Comparison of ENCODE assay signal across 9 cellular contexts in the genomic region with DNA sequence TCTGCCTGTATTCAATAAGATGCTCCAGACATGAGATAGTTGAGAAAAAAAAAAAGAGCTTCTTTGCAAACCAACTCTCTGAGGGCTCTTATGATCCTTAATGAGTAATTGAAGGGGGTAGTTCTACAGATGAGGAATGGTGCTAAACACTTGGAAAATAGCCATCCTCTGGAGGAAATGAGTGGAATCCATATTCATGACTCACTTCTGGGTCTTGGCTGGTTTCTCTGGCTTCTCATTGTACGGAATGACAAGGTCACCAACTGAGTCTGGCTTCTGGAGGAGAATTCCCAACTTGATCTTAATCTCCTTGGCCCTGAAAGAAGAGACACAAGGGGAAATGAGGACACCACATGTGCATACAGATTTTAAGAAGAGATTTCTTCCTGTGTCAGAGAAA. TPM values are rescaled to one million over a fixed set of nuclear protein-coding genes. Genes with fewer than 3 reads are reported as not detected.
A peak's percentile ranks its signal among the peaks of the same experiment; 100 is the strongest.
DNase-seq lines count a peak whose midpoint lies in the region; ATAC-seq, FAIRE-seq and TF ChIP-seq lines count a peak whose summit lies in the region.
"Had no signal": no experiment of that assay in that cellular context is flagged by ENCODE, and none has a peak within 500 bp of the region (broad histone marks: within the 10 kb centered on the region; RNA-seq: fewer than 3 reads in every experiment).

No MANE protein-coding gene starts in this region.

- WGBS in upper lobe of left lung, 2 donors = 41 to 44% methylated on average over 1 of the region's 1 CpG

- H3K27me3 ChIP-seq in astrocyte (ENCODE audit: insufficient read depth, low read length) = no peaks in the 10 kb centered on the region
- no peaks in the 10 kb centered on the region for H3K27me3 ChIP-seq in upper lobe of left lung

- peak; percentile 99 for FAIRE-seq in astrocyte (lab: Jason Lieb, UNC)

- peaks cover 47% of the 10 kb centered on the region for H3K4me1 Mint-ChIP-seq in astrocyte (ENCODE audit: low read depth, unreplicated experiment)
- H3K4me1 Mint-ChIP-seq in activated CD4-positive, alpha-beta T cell treated with anti-CD3 and anti-CD28 coated beads for 36 hours = peaks cover 5% of the 10 kb centered on the region
- no peaks in the 10 kb centered on the region for H3K4me1 Mint-ChIP-seq in activated T-cell treated with anti-CD3 and anti-CD28 coated beads, Interleukin-2, amount 50 U/mL, for 72 hours (ENCODE audit: low read depth)
- H3K4me1 Mint-ChIP-seq: B cell had no signal

- H3K27ac Mint-ChIP-seq in astrocyte (ENCODE audit: unreplicated experiment) = peak overlapping the region; percentile 86
- H3K27ac Mint-ChIP-seq in activated CD4-positive, alpha-beta T cell treated with anti-CD3 and anti-CD28 coated beads for 36 hours = no peak overlapping the region
- no peak overlapping the region for H3K27ac Mint-ChIP-seq in activated T-cell treated with anti-CD3 and anti-CD28 coated beads, Interleukin-2, amount 50 U/mL, for 72 hours
- H3K27ac Mint-ChIP-seq: B cell had no signal

- no peak overlapping the region for H3K4me3 Mint-ChIP-seq in astrocyte (ENCODE audit: unreplicated experiment)
- H3K4me3 Mint-ChIP-seq in activated CD4-positive, alpha-beta T cell treated with anti-CD3 and anti-CD28 coated beads for 36 hours = no peak overlapping the region
- H3K4me3 Mint-ChIP-seq in activated T-cell treated with anti-CD3 and anti-CD28 coated beads, Interleukin-2, amount 50 U/mL, for 72 hours = no peak overlapping the region
- H3K4me3 Mint-ChIP-seq: B cell had no signal

- CTCF ChIA-PET in activated CD4-positive, alpha-beta T cell treated with anti-CD3 and anti-CD28 coated beads for 36 hours (lab: Charles Lee) = no interaction called here

- no peaks in the 10 kb centered on the region for H4K20me1 ChIP-seq in astrocyte (ENCODE audit: insufficient read depth, low read length)

- H3K79me2 ChIP-seq in astrocyte (ENCODE audit: insufficient read depth, low read length) = no peaks in the 10 kb centered on the region

- H3K36me3 Mint-ChIP-seq in astrocyte (ENCODE audit: low read depth, unreplicated experiment) = no peaks in the 10 kb centered on the region
- H3K36me3 Mint-ChIP-seq in activated CD4-positive, alpha-beta T cell treated with anti-CD3 and anti-CD28 coated beads for 36 hours (ENCODE audit: low read depth) = peaks cover 1% of the 10 kb centered on the region
- H3K36me3 Mint-ChIP-seq in activated T-cell treated with anti-CD3 and anti-CD28 coated beads, Interleukin-2, amount 50 U/mL, for 72 hours (ENCODE audit: insufficient read depth in 2 of 2) = no peaks in the 10 kb centered on the region

- DNase-seq in NCI-H1105 treated with DMSO at 0.1 percent for 48 hours (lab: John Stamatoyannopoulos, UW) (peak; percentile 20), NCI-H1105 (lab: John Stamatoyannopoulos, UW) (no peak), astrocyte (ENCODE audit: low read depth) (peak; percentile 98), islet precursor cell (peak; percentile 72), upper lobe of left lung (no peak), anterior cingulate cortex (lab: John Stamatoyannopoulos, UW) (no peak)
- DNase-seq in activated CD4-positive, alpha-beta T cell treated with anti-CD3 and anti-CD28 coated beads for 36 hours = no peak
- no peak for DNase-seq in activated T-cell treated with anti-CD3 and anti-CD28 coated beads, Interleukin-2, amount 50 U/mL, for 72 hours

- intact Hi-C loops in activated CD4-positive, alpha-beta T cell treated with anti-CD3 and anti-CD28 coated beads for 36 hours (cut with DNase I, micrococcal nuclease) = no loop called here

- no peak for TF ChIP-seq CTCF in astrocyte (IDR thresholded peaks at IDR 0.05; ENCODE audit: insufficient read depth, low read depth, low read length)
- TF ChIP-seq CTCF in upper lobe of left lung (IDR thresholded peaks at IDR 0.05) = no peak

- peak; percentile 76 to 82 for ATAC-seq in upper lobe of left lung (ENCODE audit: low FRiP score in 2 of 2)
- ATAC-seq in activated CD4-positive, alpha-beta T cell treated with anti-CD3 and anti-CD28 coated beads for 36 hours = no peak
- no peak for ATAC-seq in activated T-cell treated with anti-CD3 and anti-CD28 coated beads, Interleukin-2, amount 50 U/mL, for 72 hours (replicated peaks in 1 of 2)

- no peak overlapping the region for H2AFZ ChIP-seq in astrocyte (ENCODE audit: low read depth, low read length)

- peak overlapping the region; percentile 81 for H3K27ac ChIP-seq in astrocyte (ENCODE audit: low read depth, low read length)
- H3K27ac ChIP-seq in upper lobe of left lung = peak overlapping the region in 1 of 4 donors; percentile 45

- POLR2A ChIA-PET in activated CD4-positive, alpha-beta T cell treated with anti-CD3 and anti-CD28 coated beads for 36 hours (lab: Charles Lee) = no interaction called here

- H3K4me3 ChIP-seq in astrocyte (ENCODE audit: insufficient read depth, low read depth, low read length) = no peak overlapping the region
- no peak overlapping the region for H3K4me3 ChIP-seq in upper lobe of left lung

- no peak for TF ChIP-seq EP300 in upper lobe of left lung (IDR thresholded peaks at IDR 0.05)

- no peaks in the 10 kb centered on the region for H3K27me3 Mint-ChIP-seq in astrocyte (ENCODE audit: low read depth, unreplicated experiment)
- H3K27me3 Mint-ChIP-seq in activated CD4-positive, alpha-beta T cell treated with anti-CD3 and anti-CD28 coated beads for 36 hours = no peaks in the 10 kb centered on the region
- peaks cover 5% of the 10 kb centered on the region for H3K27me3 Mint-ChIP-seq in activated T-cell treated with anti-CD3 and anti-CD28 coated beads, Interleukin-2, amount 50 U/mL, for 72 hours (ENCODE audit: low read depth)

- H3K4me2 ChIP-seq in astrocyte (ENCODE audit: low read length) = peak overlapping the region; percentile 39

- H3K36me3 ChIP-seq in astrocyte (ENCODE audit: insufficient read depth, low read length) (no peaks in the 10 kb centered on the region), upper lobe of left lung (no peaks in the 10 kb centered on the region)

- H3K4me1 ChIP-seq in astrocyte (ENCODE audit: insufficient read depth, low read length) (peaks cover 65% of the 10 kb centered on the region), upper lobe of left lung (peaks cover 3 to 20% (median 6%) of the 10 kb centered on the region in 4 donors)

- no peak overlapping the region for H3K9ac ChIP-seq in astrocyte (ENCODE audit: low read length)

- TF ChIP-seq POLR2A in upper lobe of left lung (IDR thresholded peaks at IDR 0.05) = no peak

- H3K9me3 Mint-ChIP-seq in astrocyte (ENCODE audit: unreplicated experiment) = no peaks in the 10 kb centered on the region
- H3K9me3 Mint-ChIP-seq in activated CD4-positive, alpha-beta T cell treated with anti-CD3 and anti-CD28 coated beads for 36 hours (ENCODE audit: low read depth) = no peaks in the 10 kb centered on the region
- H3K9me3 Mint-ChIP-seq in activated T-cell treated with anti-CD3 and anti-CD28 coated beads, Interleukin-2, amount 50 U/mL, for 72 hours = no peaks in the 10 kb centered on the region

- H3K9me3 ChIP-seq in astrocyte (ENCODE audit: insufficient read depth, low read depth, low read length) (no peaks in the 10 kb centered on the region), upper lobe of left lung (no peaks in the 10 kb centered on the region)

RNA-seq across cellular contexts. Expression of gene RGS5, which starts 34.7 kb away (rescaled TPM):
- 16.5 and 24.1 TPM in 2 replicates for total RNA-seq in astrocyte
- total RNA-seq in upper lobe of left lung = 10 to 100 TPM; 30.6 to 65.6 (median 53.5) TPM
- 1 to 10 TPM; 4.1 to 4.4 TPM for total RNA-seq in activated CD4-positive, alpha-beta T cell treated with anti-CD3 and anti-CD28 coated beads for 36 hours
- 1 to 10 TPM; 5.3 to 8.4 TPM for total RNA-seq in activated T-cell treated with anti-CD3 and anti-CD28 coated beads, Interleukin-2, amount 50 U/mL, for 72 hours

Comparison
In these comparisons a context has a peak if more than half of its experiments do, and no peak if none do; other contexts are left out.
1. DNase-seq: peak in NCI-H1105 treated with DMSO at 0.1 percent for 48 hours (single experiment), astrocyte (single experiment) and islet precursor cell (single experiment); none in NCI-H1105 (single experiment), upper lobe of left lung (0 of 2), activated CD4-positive, alpha-beta T cell treated with anti-CD3 and anti-CD28 coated beads for 36 hours (single experiment), activated T-cell treated with anti-CD3 and anti-CD28 coated beads, Interleukin-2, amount 50 U/mL, for 72 hours (0 of 2) and anterior cingulate cortex (0 of 58).
2. ATAC-seq: peak in upper lobe of left lung (2 of 2); none in activated CD4-positive, alpha-beta T cell treated with anti-CD3 and anti-CD28 coated beads for 36 hours (single experiment) and activated T-cell treated with anti-CD3 and anti-CD28 coated beads, Interleukin-2, amount 50 U/mL, for 72 hours (0 of 2).